ENCODE assay signal across 8 cellular contexts in genomic region chr1:207963429-207964194, GRCh38. TPM values are rescaled to one million over a fixed set of nuclear protein-coding genes. Genes with fewer than 3 reads are reported as not detected.
DNase-seq lines count a peak whose midpoint lies in the region; ATAC-seq and TF ChIP-seq lines count a peak whose summit lies in the region.

No MANE protein-coding gene starts in this region.

- peak overlapping the region; percentile 64 for H3K4me2 ChIP-seq in DOHH2 (ENCODE audit: low read length)

- H3K9me2 ChIP-seq in DOHH2 (replicated peaks; ENCODE audit: control insufficient read depth, low read length) = no peaks in the 10 kb centered on the region

- no peaks in the 10 kb centered on the region for H3K9me3 ChIP-seq in DOHH2 (ENCODE audit: control insufficient read depth, insufficient read depth, low read length)

- H3K27me3 Mint-ChIP-seq in nephron (ENCODE audit: low read depth) = peaks cover 47% of the 10 kb centered on the region

- H3K79me2 ChIP-seq in DOHH2 (ENCODE audit: control insufficient read depth, low read length) = no peaks in the 10 kb centered on the region

- ATAC-seq in GM21723 (IDR thresholded peaks at IDR 0.05; ENCODE audit: unreplicated experiment) = peak; percentile 86
- ATAC-seq in stimulated activated naive CD8-positive, alpha-beta T cell treated with anti-CD3 and anti-CD28 coated beads, Interleukin-15, Interleukin-2, amounts not matched to agents 100 U/mL and 50 U/mL, for 24 hours = peak; percentile 81

- H3K27ac ChIP-seq in DOHH2 (ENCODE audit: low read depth, low read length) = no peak overlapping the region

- H3K4me3 ChIP-seq in DOHH2 (ENCODE audit: low read length) = peak overlapping the region; percentile 71

- peaks cover 16% of the 10 kb centered on the region; the same call in 1 of the 2 replicates for H3K27me3 ChIP-seq in DOHH2 (ENCODE audit: control insufficient read depth, low read length)

- H3K27ac Mint-ChIP-seq in nephron = peak overlapping the region; percentile 74 to 98 (median 89)

- no peaks in the 10 kb centered on the region for H3F3A ChIP-seq in DOHH2 (ENCODE audit: control insufficient read depth, insufficient read depth)

- H3K9me3 Mint-ChIP-seq in nephron = no peaks in the 10 kb centered on the region

- TF ChIP-seq CTCF in DOHH2 (IDR thresholded peaks at IDR 0.05; ENCODE audit: low read depth, low read length, poor library complexity, severe bottlenecking) = peak; percentile 94
- peak; percentile 99 to 100 (median 100) for TF ChIP-seq CTCF in nephron (IDR thresholded peaks at IDR 0.05; ENCODE audit: unreplicated experiment in 3 of 3)

- peak; percentile 72 for DNase-seq in KG1 (lab: John Stamatoyannopoulos, UW)
- peak; percentile 81 for DNase-seq in RPMI7951 (ENCODE audit: low read depth)
- DNase-seq in activated T-helper 9 cell treated with anti-CD3 and anti-CD28 coated beads, Interleukin-2, amount 50 U/mL, for 16 hours (ENCODE audit: low read depth) = peak; percentile 78
- DNase-seq in fibroblast of peridontal ligament (ENCODE audit: extremely low read depth) = peak; percentile 76
- DNase-seq in stimulated activated naive CD8-positive, alpha-beta T cell treated with anti-CD3 and anti-CD28 coated beads, Interleukin-15, Interleukin-2, amounts not matched to agents 100 U/mL and 50 U/mL, for 24 hours = peak; percentile 89

- peak overlapping the region; percentile 89 to 92 (median 90) for H3K4me3 Mint-ChIP-seq in nephron

- H4K20me1 ChIP-seq in DOHH2 (ENCODE audit: control insufficient read depth, insufficient read depth, low read depth, low read length) = no peaks in the 10 kb centered on the region

- H3K4me1 ChIP-seq in DOHH2 (ENCODE audit: control insufficient read depth, low read length) = peaks cover 10% of the 10 kb centered on the region

- peaks cover 25% of the 10 kb centered on the region for H3K4me1 Mint-ChIP-seq in nephron

- no peaks in the 10 kb centered on the region for H3K36me3 ChIP-seq in DOHH2 (ENCODE audit: control insufficient read depth, low read length)

- H3K36me3 Mint-ChIP-seq in nephron (ENCODE audit: low read depth) = no peaks in the 10 kb centered on the region

RNA-seq across cellular contexts. Expression of gene CD34, which starts 52.7 kb away (rescaled TPM):
- total RNA-seq in RPMI7951 (2014; rRNA removed; shearing (Covaris generic)) = 0.29 and 0.96 TPM in 2 replicates
